ENCODE assay signal across 10 cellular contexts in genomic region chr4:47525154-47525819, GRCh38. TPM values are rescaled to one million over a fixed set of nuclear protein-coding genes. Genes with fewer than 3 reads are reported as not detected.
DNase-seq lines count a peak whose midpoint lies in the region; ATAC-seq lines count a peak whose summit lies in the region.
"Had no signal": no experiment of that assay in that cellular context is flagged by ENCODE, and none has a peak within 500 bp of the region (broad histone marks: within the 10 kb centered on the region; RNA-seq: fewer than 3 reads in every experiment).

No MANE protein-coding gene starts in this region.

- POLR2A ChIA-PET in CD8-positive, alpha-beta memory T cell (lab: Charles Lee), result no interaction called here

- H3K27me3 Mint-ChIP-seq in CD8-positive, alpha-beta memory T cell, result no peaks in the 10 kb centered on the region
- H3K27me3 Mint-ChIP-seq: natural killer cell treated with Interleukin-12 subunit alpha and Interleukin-12 subunit beta and Interleukin-15 and Interleukin-18, amount 100 ng/mL, for 72 hours had no signal

- DNase-seq in GM04504 (ENCODE audit: low read depth) (peak; percentile 80), amniotic stem cell (lab: John Stamatoyannopoulos, UW) (peak; percentile 74), Right ventricle myocardium superior (no peak), epidermal melanocyte (ENCODE audit: insufficient read length, low spot score) (no peak)
- no peak for DNase-seq in CD8-positive, alpha-beta memory T cell
- no peak for DNase-seq in effector CD4-positive, alpha-beta T cell
- DNase-seq: NCI-H1436 had no signal

- intact Hi-C loops in Right ventricle myocardium superior (cut with DNase I), result no loop called here

- H3K4me1 Mint-ChIP-seq in CD8-positive, alpha-beta memory T cell, result peaks cover 10 to 14% (median 10%) of the 10 kb centered on the region in 3 donors

- H3K36me3 ChIP-seq in skeletal muscle satellite cell (ENCODE audit: insufficient read depth, low read length), result peaks cover 28% of the 10 kb centered on the region
- H3K36me3 ChIP-seq in CD8-positive, alpha-beta memory T cell (ENCODE audit: insufficient read depth, low read length), result no peaks in the 10 kb centered on the region

- peak overlapping the region; percentile 76 for H3K9ac ChIP-seq in skeletal muscle satellite cell (ENCODE audit: low read depth, low read length)

- CTCF ChIA-PET in CD8-positive, alpha-beta memory T cell (lab: Charles Lee), result no interaction called here

- no peak overlapping the region for H3K27ac Mint-ChIP-seq in CD8-positive, alpha-beta memory T cell
- H3K27ac Mint-ChIP-seq: natural killer cell treated with Interleukin-12 subunit alpha and Interleukin-12 subunit beta and Interleukin-15 and Interleukin-18, amount 100 ng/mL, for 72 hours had no signal

- H3K4me1 ChIP-seq in skeletal muscle satellite cell (ENCODE audit: control insufficient read depth, insufficient read depth, low read length), result peaks cover 38% of the 10 kb centered on the region
- H3K4me1 ChIP-seq in CD8-positive, alpha-beta memory T cell (ENCODE audit: insufficient read depth, low read length), result no peaks in the 10 kb centered on the region

- H3K9me3 ChIP-seq in skeletal muscle satellite cell (replicated peaks; ENCODE audit: low read length), result no peaks in the 10 kb centered on the region
- H3K9me3 ChIP-seq in CD8-positive, alpha-beta memory T cell (ENCODE audit: low read length), result no peaks in the 10 kb centered on the region

- peaks cover 21 to 42% (median 30%) of the 10 kb centered on the region in 3 donors for H3K36me3 Mint-ChIP-seq in CD8-positive, alpha-beta memory T cell

- peak overlapping the region; percentile 51 for H3K4me3 ChIP-seq in skeletal muscle satellite cell (ENCODE audit: low read length)
- no peak overlapping the region for H3K4me3 ChIP-seq in CD8-positive, alpha-beta memory T cell (ENCODE audit: low read length)

- peak; percentile 88 for ATAC-seq in Right ventricle myocardium superior (ENCODE audit: poor library complexity)
- no peak for ATAC-seq in GM18868 (IDR thresholded peaks at IDR 0.05; ENCODE audit: unreplicated experiment)
- ATAC-seq: natural killer cell treated with Interleukin-12 subunit alpha and Interleukin-12 subunit beta and Interleukin-15 and Interleukin-18, amount 100 ng/mL, for 72 hours had no signal

- peak overlapping the region; percentile 67 for H3K4me2 ChIP-seq in skeletal muscle satellite cell (ENCODE audit: low read length)

- peaks cover 0 to 5% (median 2%) of the 10 kb centered on the region in 5 donors for H3K9me3 Mint-ChIP-seq in CD8-positive, alpha-beta memory T cell

- H3K27ac ChIP-seq in CD8-positive, alpha-beta memory T cell (ENCODE audit: low read depth, low read length), result no peak overlapping the region

- no peaks in the 10 kb centered on the region for H3K27me3 ChIP-seq in skeletal muscle satellite cell (ENCODE audit: control insufficient read depth, insufficient read depth, low read length)
- H3K27me3 ChIP-seq in CD8-positive, alpha-beta memory T cell (ENCODE audit: insufficient read depth, low read length, poor library complexity, severe bottlenecking), result no peaks in the 10 kb centered on the region

- no peak overlapping the region for H3K4me3 Mint-ChIP-seq in CD8-positive, alpha-beta memory T cell
- H3K4me3 Mint-ChIP-seq: natural killer cell treated with Interleukin-12 subunit alpha and Interleukin-12 subunit beta and Interleukin-15 and Interleukin-18, amount 100 ng/mL, for 72 hours had no signal

RNA-seq across cellular contexts. Expression of gene ATP10D, which starts 40.2 kb away (rescaled TPM):
- 7.5 TPM for total RNA-seq in Right ventricle myocardium superior
- total RNA-seq in skeletal muscle satellite cell (2012; rRNA removed), result 8.3 and 12.7 TPM in 2 replicates
- total RNA-seq in CD8-positive, alpha-beta memory T cell, result 1 to 10 TPM; 6.3 to 7.2 TPM
- polyA plus RNA-seq in CD8-positive, alpha-beta memory T cell, result 6.4 TPM

Comparison
In these comparisons a context has a peak if more than half of its experiments do, and no peak if none do; other contexts are left out.
1. DNase-seq: peak in GM04504 (single experiment) and amniotic stem cell (single experiment); none in Right ventricle myocardium superior (single experiment), epidermal melanocyte (single experiment), CD8-positive, alpha-beta memory T cell (0 of 5) and effector CD4-positive, alpha-beta T cell (single experiment).